In the genomic region with DNA sequence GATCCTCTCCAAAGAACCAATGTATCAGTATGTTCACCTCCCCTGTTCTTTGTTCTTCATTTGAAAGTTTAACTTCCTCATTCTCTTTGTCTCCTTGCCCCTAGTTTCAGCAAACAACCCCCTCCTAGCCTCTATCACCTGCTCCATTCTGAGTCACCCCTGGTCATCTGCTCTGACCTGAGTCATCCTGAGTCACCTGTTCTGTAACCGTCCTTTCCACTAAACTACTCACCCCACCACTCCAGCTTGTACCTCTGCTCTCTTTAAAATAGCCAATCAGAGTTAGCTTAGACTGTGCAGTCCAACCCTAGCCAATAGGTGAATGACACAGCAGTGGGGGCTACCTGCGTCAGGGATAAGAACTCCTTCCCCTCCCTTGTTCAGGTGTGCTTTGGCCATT, we compare ENCODE assay signal across 21 cellular contexts.
"Had no signal": no experiment of that assay in that cellular context is flagged by ENCODE, and none has a peak within 500 bp of the region (broad histone marks: within the 10 kb centered on the region; RNA-seq: fewer than 3 reads in every experiment).

No MANE protein-coding gene starts in this region.

- H3K4me1 ChIP-seq: ascending aorta, esophagus muscularis mucosa, pancreas, sigmoid colon, tibial artery had no signal

- ATAC-seq: natural killer cell treated with Interleukin-12 subunit alpha and Interleukin-12 subunit beta and Interleukin-15 and Interleukin-18, amount 100 ng/mL, for 72 hours; pancreas had no signal

- H3K4me3 ChIP-seq: ascending aorta, esophagus muscularis mucosa, lung, pancreas, sigmoid colon, tibial artery had no signal

- FAIRE-seq: islet of Langerhans, pancreas had no signal

- H3K36me3 ChIP-seq: ascending aorta, esophagus muscularis mucosa, neutrophil, pancreas, sigmoid colon, tibial artery had no signal

- H3K27me3 ChIP-seq: ascending aorta, esophagus muscularis mucosa, neutrophil, pancreas, sigmoid colon, tibial artery had no signal

- H3K27ac ChIP-seq: ascending aorta, esophagus muscularis mucosa, neutrophil, pancreas, sigmoid colon, tibial artery, VCaP had no signal

- H3K9me3 ChIP-seq: ascending aorta, neutrophil, pancreas, tibial artery had no signal

- DNase-seq: activated CD4-positive, alpha-beta T cell treated with anti-CD3 and anti-CD28 coated beads, Interleukin-2, amount 50 U/mL, for 1 hour; activated CD4-positive, CD25-positive, alpha-beta regulatory T cell treated with anti-CD3 and anti-CD28 coated beads, Interleukin-2, amount 50 U/mL, for 72 hours; activated CD8-positive, alpha-beta memory T cell treated with anti-CD3 and anti-CD28 coated beads, Interleukin-2, amount 50 U/mL, for 4 hours; activated effector memory CD4-positive, alpha-beta T cell treated with Interleukin-2 at 50 U/mL for 16 hours; activated naive CD4-positive, alpha-beta T cell treated with anti-CD3 and anti-CD28 coated beads, Interleukin-2, amount 50 U/mL, for 16 hours; activated T-cell treated with anti-CD3 and anti-CD28 coated beads, Interleukin-2, amount 50 U/mL, for 48 hours; cerebellar nuclear complex; cortex of kidney; effector CD4-positive, alpha-beta T cell; hippocampal formation; pancreas; sigmoid colon; stimulated activated naive CD4-positive, alpha-beta T cell; tibial artery had no signal
